1 cellular context compared by ENCODE assay signal in the genomic region with DNA sequence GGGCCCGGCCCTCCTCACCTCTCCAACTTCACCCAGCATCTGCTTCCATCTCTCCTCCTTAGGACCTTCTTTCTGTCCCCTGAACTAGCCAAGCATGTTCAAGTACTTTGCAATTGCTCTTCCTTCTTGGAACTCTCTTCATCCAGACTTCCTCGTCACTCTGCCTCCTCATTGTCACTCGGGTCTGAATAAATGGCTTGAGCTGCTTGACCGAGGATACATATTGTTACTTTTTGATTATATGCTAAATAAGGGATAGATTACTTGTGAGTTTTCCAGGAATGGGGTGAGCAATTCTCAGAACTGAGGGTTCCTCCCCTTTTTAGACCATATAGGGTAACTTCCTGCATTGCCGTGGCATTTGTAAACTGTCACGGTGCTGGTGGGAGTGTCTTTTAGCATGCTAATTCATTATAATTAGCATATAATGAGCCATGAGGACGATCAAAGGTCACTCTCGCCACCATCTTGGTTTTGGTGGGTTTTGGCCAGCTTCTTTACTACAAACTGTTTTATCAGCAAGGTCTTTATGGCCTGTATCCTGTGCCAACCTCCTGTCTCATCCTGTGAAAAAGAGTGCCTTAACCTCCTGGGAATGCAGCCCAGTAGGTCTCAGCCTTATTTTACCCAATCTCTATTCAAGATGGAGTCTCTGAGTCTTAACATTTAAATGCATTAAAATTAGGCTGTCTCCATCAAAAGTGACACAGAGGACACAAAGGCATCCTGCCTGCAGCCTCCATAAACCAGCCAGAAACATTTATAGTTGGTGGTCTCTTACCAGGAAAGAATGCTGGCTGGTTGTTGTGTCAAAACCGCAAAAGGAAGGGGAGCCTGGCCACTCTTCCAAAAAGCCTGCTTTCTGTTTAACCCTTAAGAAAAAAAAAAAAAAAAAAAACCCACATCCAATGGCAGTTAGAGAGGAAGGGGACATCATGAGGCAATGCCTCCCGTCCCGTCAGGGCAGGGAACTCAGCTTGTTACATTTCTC.
TF ChIP-seq lines count a peak whose summit lies in the region.

No MANE protein-coding gene starts in this region.

TF ChIP-seq in K562, 482 proteins besides CTCF, POLR2A, EP300 and RAD21 (continued from another document and continues in another):
- TF ChIP-seq, protein P1, sequence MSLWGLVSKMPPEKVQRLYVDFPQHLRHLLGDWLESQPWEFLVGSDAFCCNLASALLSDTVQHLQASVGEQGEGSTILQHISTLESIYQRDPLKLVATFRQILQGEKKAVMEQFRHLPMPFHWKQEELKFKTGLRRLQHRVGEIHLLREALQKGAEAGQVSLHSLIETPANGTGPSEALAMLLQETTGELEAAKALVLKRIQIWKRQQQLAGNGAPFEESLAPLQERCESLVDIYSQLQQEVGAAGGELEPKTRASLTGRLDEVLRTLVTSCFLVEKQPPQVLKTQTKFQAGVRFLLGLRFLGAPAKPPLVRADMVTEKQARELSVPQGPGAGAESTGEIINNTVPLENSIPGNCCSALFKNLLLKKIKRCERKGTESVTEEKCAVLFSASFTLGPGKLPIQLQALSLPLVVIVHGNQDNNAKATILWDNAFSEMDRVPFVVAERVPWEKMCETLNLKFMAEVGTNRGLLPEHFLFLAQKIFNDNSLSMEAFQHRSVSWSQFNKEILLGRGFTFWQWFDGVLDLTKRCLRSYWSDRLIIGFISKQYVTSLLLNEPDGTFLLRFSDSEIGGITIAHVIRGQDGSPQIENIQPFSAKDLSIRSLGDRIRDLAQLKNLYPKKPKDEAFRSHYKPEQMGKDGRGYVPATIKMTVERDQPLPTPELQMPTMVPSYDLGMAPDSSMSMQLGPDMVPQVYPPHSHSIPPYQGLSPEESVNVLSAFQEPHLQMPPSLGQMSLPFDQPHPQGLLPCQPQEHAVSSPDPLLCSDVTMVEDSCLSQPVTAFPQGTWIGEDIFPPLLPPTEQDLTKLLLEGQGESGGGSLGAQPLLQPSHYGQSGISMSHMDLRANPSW (CRISPR knock-in tag; IDR thresholded peaks at IDR 0.05): no peak
- no peak for TF ChIP-seq CBFB (CRISPR knock-in tag; IDR thresholded peaks at IDR 0.05)
- TF ChIP-seq MTA2 (IDR thresholded peaks at IDR 0.05; ENCODE audit: low read depth): no peak; the same call in 1 of the 2 replicates
- no peak for TF ChIP-seq KDM2B (CRISPR knock-in tag; IDR thresholded peaks at IDR 0.05)
- TF ChIP-seq, protein P2, sequence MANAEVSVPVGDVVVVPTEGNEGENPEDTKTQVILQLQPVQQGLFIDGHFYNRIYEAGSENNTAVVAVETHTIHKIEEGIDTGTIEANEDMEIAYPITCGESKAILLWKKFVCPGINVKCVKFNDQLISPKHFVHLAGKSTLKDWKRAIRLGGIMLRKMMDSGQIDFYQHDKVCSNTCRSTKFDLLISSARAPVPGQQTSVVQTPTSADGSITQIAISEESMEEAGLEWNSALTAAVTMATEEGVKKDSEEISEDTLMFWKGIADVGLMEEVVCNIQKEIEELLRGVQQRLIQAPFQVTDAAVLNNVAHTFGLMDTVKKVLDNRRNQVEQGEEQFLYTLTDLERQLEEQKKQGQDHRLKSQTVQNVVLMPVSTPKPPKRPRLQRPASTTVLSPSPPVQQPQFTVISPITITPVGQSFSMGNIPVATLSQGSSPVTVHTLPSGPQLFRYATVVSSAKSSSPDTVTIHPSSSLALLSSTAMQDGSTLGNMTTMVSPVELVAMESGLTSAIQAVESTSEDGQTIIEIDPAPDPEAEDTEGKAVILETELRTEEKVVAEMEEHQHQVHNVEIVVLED (CRISPR knock-in tag; IDR thresholded peaks at IDR 0.05): peak; percentile 56
- TF ChIP-seq KLF16 (IDR thresholded peaks at IDR 0.05): 0 out of 2 replicates have a peak, but pooled peaks have one; percentile 7
- no peak for TF ChIP-seq ZNF436 (CRISPR knock-in tag; IDR thresholded peaks at IDR 0.05)
- no peak; the same call in 1 of the 2 replicates for TF ChIP-seq LEF1 (IDR thresholded peaks at IDR 0.05)
- peak; percentile 97 for TF ChIP-seq ESRRA (IDR thresholded peaks at IDR 0.05; ENCODE audit: borderline replicate concordance, low read depth)
- TF ChIP-seq FOSL1 (tag; conservative IDR thresholded peaks at IDR 0.05): peak; percentile 44; the same call in 1 of the 2 replicates
- no peak for TF ChIP-seq RBM34 (IDR thresholded peaks at IDR 0.05; ENCODE audit: borderline replicate concordance, insufficient read depth, low read length)
- TF ChIP-seq, protein P3, sequence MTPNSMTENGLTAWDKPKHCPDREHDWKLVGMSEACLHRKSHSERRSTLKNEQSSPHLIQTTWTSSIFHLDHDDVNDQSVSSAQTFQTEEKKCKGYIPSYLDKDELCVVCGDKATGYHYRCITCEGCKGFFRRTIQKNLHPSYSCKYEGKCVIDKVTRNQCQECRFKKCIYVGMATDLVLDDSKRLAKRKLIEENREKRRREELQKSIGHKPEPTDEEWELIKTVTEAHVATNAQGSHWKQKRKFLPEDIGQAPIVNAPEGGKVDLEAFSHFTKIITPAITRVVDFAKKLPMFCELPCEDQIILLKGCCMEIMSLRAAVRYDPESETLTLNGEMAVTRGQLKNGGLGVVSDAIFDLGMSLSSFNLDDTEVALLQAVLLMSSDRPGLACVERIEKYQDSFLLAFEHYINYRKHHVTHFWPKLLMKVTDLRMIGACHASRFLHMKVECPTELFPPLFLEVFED (CRISPR knock-in tag; conservative IDR thresholded peaks at IDR 0.05): peak; percentile 76
- TF ChIP-seq ZNF586 (CRISPR knock-in tag; conservative IDR thresholded peaks at IDR 0.05): no peak
- TF ChIP-seq BRCA1 (IDR thresholded peaks at IDR 0.05): no peak
- TF ChIP-seq BRCA1 (CRISPR knock-in tag; IDR thresholded peaks at IDR 0.05): no peak
- TF ChIP-seq ZFP36 (IDR thresholded peaks at IDR 0.05; ENCODE audit: low read depth, low read length, partially characterized antibody): peak; percentile 55
- TF ChIP-seq, protein P4, sequence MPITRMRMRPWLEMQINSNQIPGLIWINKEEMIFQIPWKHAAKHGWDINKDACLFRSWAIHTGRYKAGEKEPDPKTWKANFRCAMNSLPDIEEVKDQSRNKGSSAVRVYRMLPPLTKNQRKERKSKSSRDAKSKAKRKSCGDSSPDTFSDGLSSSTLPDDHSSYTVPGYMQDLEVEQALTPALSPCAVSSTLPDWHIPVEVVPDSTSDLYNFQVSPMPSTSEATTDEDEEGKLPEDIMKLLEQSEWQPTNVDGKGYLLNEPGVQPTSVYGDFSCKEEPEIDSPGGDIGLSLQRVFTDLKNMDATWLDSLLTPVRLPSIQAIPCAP (CRISPR knock-in tag; IDR thresholded peaks at IDR 0.05; ENCODE audit: borderline replicate concordance): no peak
- TF ChIP-seq, protein P5, sequence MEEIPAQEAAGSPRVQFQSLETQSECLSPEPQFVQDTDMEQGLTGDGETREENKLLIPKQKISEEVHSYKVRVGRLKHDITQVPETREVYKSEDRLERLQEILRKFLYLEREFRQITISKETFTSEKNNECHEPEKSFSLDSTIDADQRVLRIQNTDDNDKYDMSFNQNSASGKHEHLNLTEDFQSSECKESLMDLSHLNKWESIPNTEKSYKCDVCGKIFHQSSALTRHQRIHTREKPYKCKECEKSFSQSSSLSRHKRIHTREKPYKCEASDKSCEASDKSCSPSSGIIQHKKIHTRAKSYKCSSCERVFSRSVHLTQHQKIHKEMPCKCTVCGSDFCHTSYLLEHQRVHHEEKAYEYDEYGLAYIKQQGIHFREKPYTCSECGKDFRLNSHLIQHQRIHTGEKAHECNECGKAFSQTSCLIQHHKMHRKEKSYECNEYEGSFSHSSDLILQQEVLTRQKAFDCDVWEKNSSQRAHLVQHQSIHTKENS (CRISPR knock-in tag; IDR thresholded peaks at IDR 0.05): no peak
- no peak for TF ChIP-seq ZNF785 (CRISPR knock-in tag; IDR thresholded peaks at IDR 0.05)
- TF ChIP-seq CSDE1 (IDR thresholded peaks at IDR 0.05): peak in 1 of 2 experiments; percentile 85; a peak in 2 of 4 replicates
- no peak for TF ChIP-seq FOS (IDR thresholded peaks at IDR 0.05; ENCODE audit: extremely low read depth, insufficient read length)
- TF ChIP-seq KAT8 (IDR thresholded peaks at IDR 0.05; ENCODE audit: low read depth): 0 out of 2 replicates have a peak, but pooled peaks have one; percentile 35
- TF ChIP-seq GABPB2 (CRISPR knock-in tag; conservative IDR thresholded peaks at IDR 0.05): peak; percentile 27; the same call in 1 of the 2 replicates
- peak; percentile 90 for TF ChIP-seq PYGO2 (tag; IDR thresholded peaks at IDR 0.05)
- peak; percentile 94 for TF ChIP-seq NFRKB (IDR thresholded peaks at IDR 0.05; ENCODE audit: low read depth)
- TF ChIP-seq ZFPM2 (CRISPR knock-in tag; IDR thresholded peaks at IDR 0.05): peak; percentile 68; the same call in 1 of the 2 replicates
- TF ChIP-seq ZNF57 (CRISPR knock-in tag; IDR thresholded peaks at IDR 0.05): 0 out of 2 replicates have a peak, but pooled peaks have one; percentile 66
- TF ChIP-seq, protein P6, sequence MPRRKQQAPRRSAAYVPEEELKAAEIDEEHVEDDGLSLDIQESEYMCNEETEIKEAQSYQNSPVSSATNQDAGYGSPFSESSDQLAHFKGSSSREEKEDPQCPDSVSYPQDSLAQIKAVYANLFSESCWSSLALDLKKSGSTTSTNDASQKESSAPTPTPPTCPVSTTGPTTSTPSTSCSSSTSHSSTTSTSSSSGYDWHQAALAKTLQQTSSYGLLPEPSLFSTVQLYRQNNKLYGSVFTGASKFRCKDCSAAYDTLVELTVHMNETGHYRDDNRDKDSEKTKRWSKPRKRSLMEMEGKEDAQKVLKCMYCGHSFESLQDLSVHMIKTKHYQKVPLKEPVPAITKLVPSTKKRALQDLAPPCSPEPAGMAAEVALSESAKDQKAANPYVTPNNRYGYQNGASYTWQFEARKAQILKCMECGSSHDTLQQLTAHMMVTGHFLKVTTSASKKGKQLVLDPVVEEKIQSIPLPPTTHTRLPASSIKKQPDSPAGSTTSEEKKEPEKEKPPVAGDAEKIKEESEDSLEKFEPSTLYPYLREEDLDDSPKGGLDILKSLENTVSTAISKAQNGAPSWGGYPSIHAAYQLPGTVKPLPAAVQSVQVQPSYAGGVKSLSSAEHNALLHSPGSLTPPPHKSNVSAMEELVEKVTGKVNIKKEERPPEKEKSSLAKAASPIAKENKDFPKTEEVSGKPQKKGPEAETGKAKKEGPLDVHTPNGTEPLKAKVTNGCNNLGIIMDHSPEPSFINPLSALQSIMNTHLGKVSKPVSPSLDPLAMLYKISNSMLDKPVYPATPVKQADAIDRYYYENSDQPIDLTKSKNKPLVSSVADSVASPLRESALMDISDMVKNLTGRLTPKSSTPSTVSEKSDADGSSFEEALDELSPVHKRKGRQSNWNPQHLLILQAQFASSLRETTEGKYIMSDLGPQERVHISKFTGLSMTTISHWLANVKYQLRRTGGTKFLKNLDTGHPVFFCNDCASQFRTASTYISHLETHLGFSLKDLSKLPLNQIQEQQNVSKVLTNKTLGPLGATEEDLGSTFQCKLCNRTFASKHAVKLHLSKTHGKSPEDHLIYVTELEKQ (CRISPR knock-in tag; IDR thresholded peaks at IDR 0.05): peak; percentile 65; the same call in 1 of the 2 replicates
- TF ChIP-seq, protein P7, sequence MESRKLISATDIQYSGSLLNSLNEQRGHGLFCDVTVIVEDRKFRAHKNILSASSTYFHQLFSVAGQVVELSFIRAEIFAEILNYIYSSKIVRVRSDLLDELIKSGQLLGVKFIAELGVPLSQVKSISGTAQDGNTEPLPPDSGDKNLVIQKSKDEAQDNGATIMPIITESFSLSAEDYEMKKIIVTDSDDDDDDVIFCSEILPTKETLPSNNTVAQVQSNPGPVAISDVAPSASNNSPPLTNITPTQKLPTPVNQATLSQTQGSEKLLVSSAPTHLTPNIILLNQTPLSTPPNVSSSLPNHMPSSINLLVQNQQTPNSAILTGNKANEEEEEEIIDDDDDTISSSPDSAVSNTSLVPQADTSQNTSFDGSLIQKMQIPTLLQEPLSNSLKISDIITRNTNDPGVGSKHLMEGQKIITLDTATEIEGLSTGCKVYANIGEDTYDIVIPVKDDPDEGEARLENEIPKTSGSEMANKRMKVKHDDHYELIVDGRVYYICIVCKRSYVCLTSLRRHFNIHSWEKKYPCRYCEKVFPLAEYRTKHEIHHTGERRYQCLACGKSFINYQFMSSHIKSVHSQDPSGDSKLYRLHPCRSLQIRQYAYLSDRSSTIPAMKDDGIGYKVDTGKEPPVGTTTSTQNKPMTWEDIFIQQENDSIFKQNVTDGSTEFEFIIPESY (CRISPR knock-in tag; IDR thresholded peaks at IDR 0.05): no peak
- TF ChIP-seq, protein P8, sequence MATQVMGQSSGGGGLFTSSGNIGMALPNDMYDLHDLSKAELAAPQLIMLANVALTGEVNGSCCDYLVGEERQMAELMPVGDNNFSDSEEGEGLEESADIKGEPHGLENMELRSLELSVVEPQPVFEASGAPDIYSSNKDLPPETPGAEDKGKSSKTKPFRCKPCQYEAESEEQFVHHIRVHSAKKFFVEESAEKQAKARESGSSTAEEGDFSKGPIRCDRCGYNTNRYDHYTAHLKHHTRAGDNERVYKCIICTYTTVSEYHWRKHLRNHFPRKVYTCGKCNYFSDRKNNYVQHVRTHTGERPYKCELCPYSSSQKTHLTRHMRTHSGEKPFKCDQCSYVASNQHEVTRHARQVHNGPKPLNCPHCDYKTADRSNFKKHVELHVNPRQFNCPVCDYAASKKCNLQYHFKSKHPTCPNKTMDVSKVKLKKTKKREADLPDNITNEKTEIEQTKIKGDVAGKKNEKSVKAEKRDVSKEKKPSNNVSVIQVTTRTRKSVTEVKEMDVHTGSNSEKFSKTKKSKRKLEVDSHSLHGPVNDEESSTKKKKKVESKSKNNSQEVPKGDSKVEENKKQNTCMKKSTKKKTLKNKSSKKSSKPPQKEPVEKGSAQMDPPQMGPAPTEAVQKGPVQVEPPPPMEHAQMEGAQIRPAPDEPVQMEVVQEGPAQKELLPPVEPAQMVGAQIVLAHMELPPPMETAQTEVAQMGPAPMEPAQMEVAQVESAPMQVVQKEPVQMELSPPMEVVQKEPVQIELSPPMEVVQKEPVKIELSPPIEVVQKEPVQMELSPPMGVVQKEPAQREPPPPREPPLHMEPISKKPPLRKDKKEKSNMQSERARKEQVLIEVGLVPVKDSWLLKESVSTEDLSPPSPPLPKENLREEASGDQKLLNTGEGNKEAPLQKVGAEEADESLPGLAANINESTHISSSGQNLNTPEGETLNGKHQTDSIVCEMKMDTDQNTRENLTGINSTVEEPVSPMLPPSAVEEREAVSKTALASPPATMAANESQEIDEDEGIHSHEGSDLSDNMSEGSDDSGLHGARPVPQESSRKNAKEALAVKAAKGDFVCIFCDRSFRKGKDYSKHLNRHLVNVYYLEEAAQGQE (CRISPR knock-in tag; IDR thresholded peaks at IDR 0.05; ENCODE audit: low read depth): 0 out of 2 replicates have a peak, but pooled peaks have one; percentile 26
- no peak for TF ChIP-seq ZNF431 (CRISPR knock-in tag; IDR thresholded peaks at IDR 0.05)
- TF ChIP-seq ESRRB (CRISPR knock-in tag; IDR thresholded peaks at IDR 0.05; ENCODE audit: borderline replicate concordance): 0 out of 2 replicates have a peak, but pooled peaks have one; percentile 79
- TF ChIP-seq SMARCC2 (IDR thresholded peaks at IDR 0.05; ENCODE audit: low read depth): no peak
- TF ChIP-seq, protein P9, sequence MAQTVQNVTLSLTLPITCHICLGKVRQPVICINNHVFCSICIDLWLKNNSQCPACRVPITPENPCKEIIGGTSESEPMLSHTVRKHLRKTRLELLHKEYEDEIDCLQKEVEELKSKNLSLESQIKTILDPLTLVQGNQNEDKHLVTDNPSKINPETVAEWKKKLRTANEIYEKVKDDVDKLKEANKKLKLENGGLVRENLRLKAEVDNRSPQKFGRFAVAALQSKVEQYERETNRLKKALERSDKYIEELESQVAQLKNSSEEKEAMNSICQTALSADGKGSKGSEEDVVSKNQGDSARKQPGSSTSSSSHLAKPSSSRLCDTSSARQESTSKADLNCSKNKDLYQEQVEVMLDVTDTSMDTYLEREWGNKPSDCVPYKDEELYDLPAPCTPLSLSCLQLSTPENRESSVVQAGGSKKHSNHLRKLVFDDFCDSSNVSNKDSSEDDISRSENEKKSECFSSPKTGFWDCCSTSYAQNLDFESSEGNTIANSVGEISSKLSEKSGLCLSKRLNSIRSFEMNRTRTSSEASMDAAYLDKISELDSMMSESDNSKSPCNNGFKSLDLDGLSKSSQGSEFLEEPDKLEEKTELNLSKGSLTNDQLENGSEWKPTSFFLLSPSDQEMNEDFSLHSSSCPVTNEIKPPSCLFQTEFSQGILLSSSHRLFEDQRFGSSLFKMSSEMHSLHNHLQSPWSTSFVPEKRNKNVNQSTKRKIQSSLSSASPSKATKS (CRISPR knock-in tag; IDR thresholded peaks at IDR 0.05): 0 out of 2 replicates have a peak, but pooled peaks have one; percentile 53
